Comparison of ENCODE assay signal across 11 cellular contexts in genomic region chr11:130163346-130164220, GRCh38. TPM values are rescaled to one million over a fixed set of nuclear protein-coding genes. Genes with fewer than 3 reads are reported as not detected.
DNase-seq lines count a peak whose midpoint lies in the region; ATAC-seq lines count a peak whose summit lies in the region.
"Had no signal": no experiment of that assay in that cellular context is flagged by ENCODE, and none has a peak within 500 bp of the region (broad histone marks: within the 10 kb centered on the region; RNA-seq: fewer than 3 reads in every experiment).

No MANE protein-coding gene starts in this region.

- H3K4me1 Mint-ChIP-seq in effector memory CD8-positive, alpha-beta T cell (ENCODE audit: low read depth in 2 of 2) = peaks cover 0 to 13% of the 10 kb centered on the region in 2 donors

- no peak overlapping the region for H3K4me3 Mint-ChIP-seq in effector memory CD8-positive, alpha-beta T cell
- H3K4me3 Mint-ChIP-seq: CD4-positive, alpha-beta memory T cell had no signal

- H3K9me3 Mint-ChIP-seq in effector memory CD8-positive, alpha-beta T cell = no peaks in the 10 kb centered on the region
- H3K9me3 Mint-ChIP-seq: CD4-positive, alpha-beta memory T cell had no signal

- DNase-seq in Ammon's horn (ENCODE audit: low spot score) (peak; percentile 41), LoVo (ENCODE audit: low spot score) (peak; percentile 36), SW480 (ENCODE audit: low spot score) (peak; percentile 66), kidney tubule cell (ENCODE audit: low spot score) (peak; percentile 59), mucosa of gallbladder (ENCODE audit: low spot score) (no peak), hepatic stellate cell (ENCODE audit: low spot score) (no peak), amygdala (lab: John Stamatoyannopoulos, UW) (no peak)
- DNase-seq in effector memory CD8-positive, alpha-beta T cell = no peak
- DNase-seq: CD4-positive, alpha-beta memory T cell; kidney glomerular epithelial cell; NCI-H524 treated with DMSO at 0.1 percent for 48 hours had no signal

- ATAC-seq in effector memory CD8-positive, alpha-beta T cell (replicated peaks) = no peak

- H3K36me3 Mint-ChIP-seq in effector memory CD8-positive, alpha-beta T cell (ENCODE audit: insufficient read depth) = no peaks in the 10 kb centered on the region
- H3K36me3 Mint-ChIP-seq: CD4-positive, alpha-beta memory T cell had no signal

- H3K27me3 Mint-ChIP-seq in effector memory CD8-positive, alpha-beta T cell = peaks cover 75 to 91% of the 10 kb centered on the region in 2 donors

- peak overlapping the region in 1 of 2 donors; percentile 46 for H3K27ac Mint-ChIP-seq in effector memory CD8-positive, alpha-beta T cell
- H3K27ac Mint-ChIP-seq: CD4-positive, alpha-beta memory T cell had no signal

RNA-seq across cellular contexts. Expression of gene ST14, which starts 4.0 kb away (rescaled TPM):
- total RNA-seq in mucosa of gallbladder = 193 TPM

Comparison
In these comparisons a context has a peak if more than half of its experiments do, and no peak if none do; other contexts are left out.
1. DNase-seq: peak in Ammon's horn (single experiment), LoVo (single experiment), SW480 (single experiment) and kidney tubule cell (single experiment); none in mucosa of gallbladder (single experiment), hepatic stellate cell (single experiment), effector memory CD8-positive, alpha-beta T cell (0 of 3) and amygdala (0 of 56).